Comparison of ENCODE assay signal across 1 cellular context in genomic region chr1:39105841-39106765, GRCh38.
A peak's percentile ranks its signal among the peaks of the same experiment; 100 is the strongest.
TF ChIP-seq lines count a peak whose summit lies in the region.

No MANE protein-coding gene starts in this region.

TF ChIP-seq in HepG2, 621 proteins besides CTCF, POLR2A, EP300 and RAD21 (continued from another document and continues in another):
- TF ChIP-seq, protein P1, sequence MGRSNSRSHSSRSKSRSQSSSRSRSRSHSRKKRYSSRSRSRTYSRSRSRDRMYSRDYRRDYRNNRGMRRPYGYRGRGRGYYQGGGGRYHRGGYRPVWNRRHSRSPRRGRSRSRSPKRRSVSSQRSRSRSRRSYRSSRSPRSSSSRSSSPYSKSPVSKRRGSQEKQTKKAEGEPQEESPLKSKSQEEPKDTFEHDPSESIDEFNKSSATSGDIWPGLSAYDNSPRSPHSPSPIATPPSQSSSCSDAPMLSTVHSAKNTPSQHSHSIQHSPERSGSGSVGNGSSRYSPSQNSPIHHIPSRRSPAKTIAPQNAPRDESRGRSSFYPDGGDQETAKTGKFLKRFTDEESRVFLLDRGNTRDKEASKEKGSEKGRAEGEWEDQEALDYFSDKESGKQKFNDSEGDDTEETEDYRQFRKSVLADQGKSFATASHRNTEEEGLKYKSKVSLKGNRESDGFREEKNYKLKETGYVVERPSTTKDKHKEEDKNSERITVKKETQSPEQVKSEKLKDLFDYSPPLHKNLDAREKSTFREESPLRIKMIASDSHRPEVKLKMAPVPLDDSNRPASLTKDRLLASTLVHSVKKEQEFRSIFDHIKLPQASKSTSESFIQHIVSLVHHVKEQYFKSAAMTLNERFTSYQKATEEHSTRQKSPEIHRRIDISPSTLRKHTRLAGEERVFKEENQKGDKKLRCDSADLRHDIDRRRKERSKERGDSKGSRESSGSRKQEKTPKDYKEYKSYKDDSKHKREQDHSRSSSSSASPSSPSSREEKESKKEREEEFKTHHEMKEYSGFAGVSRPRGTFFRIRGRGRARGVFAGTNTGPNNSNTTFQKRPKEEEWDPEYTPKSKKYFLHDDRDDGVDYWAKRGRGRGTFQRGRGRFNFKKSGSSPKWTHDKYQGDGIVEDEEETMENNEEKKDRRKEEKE (IDR thresholded peaks at IDR 0.05), result no peak
- TF ChIP-seq ZNF510 (CRISPR knock-in tag; IDR thresholded peaks at IDR 0.05; ENCODE audit: low read depth) (peak; percentile 14; the same call in 1 of the 2 replicates), ZNF407 (CRISPR knock-in tag; IDR thresholded peaks at IDR 0.05; ENCODE audit: not compliant biosample characterization) (no peak), ZNF503 (CRISPR knock-in tag; IDR thresholded peaks at IDR 0.05) (no peak; the same call in 1 of the 2 replicates), ZFP36L2 (CRISPR knock-in tag; IDR thresholded peaks at IDR 0.05) (no peak), YEATS4 (CRISPR knock-in tag; IDR thresholded peaks at IDR 0.05; ENCODE audit: borderline replicate concordance) (0 out of 2 replicates have a peak, but pooled peaks have one; percentile 6), KDM4B (CRISPR knock-in tag; IDR thresholded peaks at IDR 0.05) (0 out of 2 replicates have a peak, but pooled peaks have one; percentile 38), ERF (CRISPR knock-in tag; IDR thresholded peaks at IDR 0.05) (no peak; the same call in 1 of the 2 replicates), KDM1A (CRISPR knock-in tag; IDR thresholded peaks at IDR 0.05) (0 out of 2 replicates have a peak, but pooled peaks have one; percentile 32), ZNF281 (CRISPR knock-in tag; IDR thresholded peaks at IDR 0.05; ENCODE audit: borderline replicate concordance) (no peak), EED (CRISPR knock-in tag; IDR thresholded peaks at IDR 0.05) (no peak), BHLHE40 (IDR thresholded peaks at IDR 0.05; ENCODE audit: low read length) (no peak), SNAI1 (CRISPR knock-in tag; IDR thresholded peaks at IDR 0.05; ENCODE audit: borderline replicate concordance) (no peak), KLF6 (CRISPR knock-in tag; IDR thresholded peaks at IDR 0.05) (no peak), RAD51 (IDR thresholded peaks at IDR 0.05; ENCODE audit: borderline replicate concordance) (no peak), NAIF1 (CRISPR knock-in tag; IDR thresholded peaks at IDR 0.05; ENCODE audit: borderline replicate concordance) (no peak), TOPORS (CRISPR knock-in tag; IDR thresholded peaks at IDR 0.05) (no peak), TEAD2 (CRISPR knock-in tag; IDR thresholded peaks at IDR 0.05) (no peak), REPIN1 (CRISPR knock-in tag; IDR thresholded peaks at IDR 0.05; ENCODE audit: borderline replicate concordance, low read depth) (0 out of 2 replicates have a peak, but pooled peaks have one; percentile 38), KLF16 (CRISPR knock-in tag; IDR thresholded peaks at IDR 0.05) (no peak), NPAS2 (CRISPR knock-in tag; IDR thresholded peaks at IDR 0.05; ENCODE audit: borderline replicate concordance) (no peak), ZFYVE20 (CRISPR knock-in tag; IDR thresholded peaks at IDR 0.05; ENCODE audit: borderline replicate concordance, low read depth) (no peak), HOXA3 (CRISPR knock-in tag; IDR thresholded peaks at IDR 0.05) (peak; percentile 50), ZNF674 (CRISPR knock-in tag; IDR thresholded peaks at IDR 0.05; ENCODE audit: low read depth) (no peak), GABPB1 (CRISPR knock-in tag; IDR thresholded peaks at IDR 0.05) (peak; percentile 20), GTF2F1 (IDR thresholded peaks at IDR 0.05; ENCODE audit: low read length) (no peak), HNF4A (CRISPR knock-in tag; IDR thresholded peaks at IDR 0.05) (0 out of 2 replicates have a peak, but pooled peaks have one; percentile 35), SOX13 (IDR thresholded peaks at IDR 0.05) (no peak), SOX13 (CRISPR knock-in tag; conservative IDR thresholded peaks at IDR 0.05 in 1 of 2, IDR thresholded peaks at IDR 0.05 in 1 of 2) (peak in 1 of 2 experiments; percentile 67; a peak in 1 of 4 replicates), REST (IDR thresholded peaks at IDR 0.05; ENCODE audit: borderline replicate concordance in 1 of 2, low read depth in 1 of 2, low read length in 2 of 2) (no peak), ARID4A (CRISPR knock-in tag; IDR thresholded peaks at IDR 0.05; ENCODE audit: borderline replicate concordance) (no peak), ZNF205 (CRISPR knock-in tag; IDR thresholded peaks at IDR 0.05) (no peak; the same call in 1 of the 2 replicates)
- TF ChIP-seq, protein P2, sequence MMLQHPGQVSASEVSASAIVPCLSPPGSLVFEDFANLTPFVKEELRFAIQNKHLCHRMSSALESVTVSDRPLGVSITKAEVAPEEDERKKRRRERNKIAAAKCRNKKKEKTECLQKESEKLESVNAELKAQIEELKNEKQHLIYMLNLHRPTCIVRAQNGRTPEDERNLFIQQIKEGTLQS (CRISPR knock-in tag; IDR thresholded peaks at IDR 0.05), result 0 out of 2 replicates have a peak, but pooled peaks have one; percentile 8
